13 cellular contexts compared by ENCODE assay signal in genomic region chr5:43773032-43773830, GRCh38.
DNase-seq lines count a peak whose midpoint lies in the region; FAIRE-seq and TF ChIP-seq lines count a peak whose summit lies in the region.
"Had no signal": no experiment of that assay in that cellular context is flagged by ENCODE, and none has a peak within 500 bp of the region (broad histone marks: within the 10 kb centered on the region; RNA-seq: fewer than 3 reads in every experiment).

No MANE protein-coding gene starts in this region.

- FAIRE-seq in H54 (lab: Jason Lieb, UNC) = peak; percentile 97

- H3K4me3 ChIP-seq in SJSA1 = no peak overlapping the region
- H3K4me3 ChIP-seq: transverse colon had no signal

- no peaks in the 10 kb centered on the region for H3K9me3 ChIP-seq in SJSA1 (replicated peaks)
- H3K9me3 ChIP-seq: transverse colon had no signal

- H3K4me1 ChIP-seq in SJSA1 (replicated peaks) = peaks cover 39% of the 10 kb centered on the region
- H3K4me1 ChIP-seq: transverse colon had no signal

- no peak overlapping the region for H3K27ac Mint-ChIP-seq in progenitor cell of endocrine pancreas
- H3K27ac Mint-ChIP-seq: T-helper 2 cell treated with Interferon-gamma antibody and Interleukin-4, amounts not matched to agents 5 μg/mL and 100 μg/mL, for 36 hours had no signal

- no peak overlapping the region for H3K4me3 Mint-ChIP-seq in progenitor cell of endocrine pancreas (ENCODE audit: low read depth)
- H3K4me3 Mint-ChIP-seq: T-helper 2 cell treated with Interferon-gamma antibody and Interleukin-4, amounts not matched to agents 5 μg/mL and 100 μg/mL, for 36 hours had no signal

- in situ Hi-C loops in ACHN (cut with HindIII; ENCODE audit: low pct_ligation_motif_present, low pct_unique_long_range_greater_than_20kb, low sequenced_read_pairs) = no loop called here

- DNase-seq in ACHN (peak; percentile 25), H54 (ENCODE audit: insufficient read length, low spot score) (peak; percentile 9), SJSA1 (ENCODE audit: low read depth in 1 of 2, low spot score in 2 of 2) (peak in 1 of 2 experiments; percentile 89), glomerular visceral epithelial cell (ENCODE audit: extremely low spot score) (peak; percentile 52), RKO (ENCODE audit: low spot score) (no peak), progenitor cell of endocrine pancreas (ENCODE audit: low spot score, unreplicated experiment) (no peak), amniotic stem cell (lab: John Stamatoyannopoulos, UW) (no peak)
- no peak for DNase-seq in activated CD4-positive, CD25-positive, alpha-beta regulatory T cell treated with anti-CD3 and anti-CD28 coated beads, Interleukin-2, amount 50 U/mL, for 72 hours
- DNase-seq: amygdala, H7, left colon, transverse colon had no signal

- H3K27me3 Mint-ChIP-seq in progenitor cell of endocrine pancreas = no peaks in the 10 kb centered on the region

- H3K4me1 Mint-ChIP-seq in progenitor cell of endocrine pancreas (ENCODE audit: low read depth) = no peaks in the 10 kb centered on the region

- peak overlapping the region; percentile 99 for H3K27ac ChIP-seq in SJSA1
- H3K27ac ChIP-seq: transverse colon had no signal

- peaks cover 4% of the 10 kb centered on the region for H3K9me3 Mint-ChIP-seq in progenitor cell of endocrine pancreas (ENCODE audit: low read depth)
- H3K9me3 Mint-ChIP-seq: T-helper 2 cell treated with Interferon-gamma antibody and Interleukin-4, amounts not matched to agents 5 μg/mL and 100 μg/mL, for 36 hours had no signal

- no peak for TF ChIP-seq POLR2A in H54 (IDR thresholded peaks at IDR 0.05; ENCODE audit: low read depth, low read length)

- H3K36me3 Mint-ChIP-seq in progenitor cell of endocrine pancreas (ENCODE audit: insufficient read depth) = no peaks in the 10 kb centered on the region

- H3K36me3 ChIP-seq in SJSA1 = no peaks in the 10 kb centered on the region
- H3K36me3 ChIP-seq: transverse colon had no signal

- TF ChIP-seq CTCF in progenitor cell of endocrine pancreas (IDR thresholded peaks at IDR 0.05; ENCODE audit: unreplicated experiment) = no peak

- no peaks in the 10 kb centered on the region for H3K27me3 ChIP-seq in SJSA1 (replicated peaks)
- H3K27me3 ChIP-seq: transverse colon had no signal

Comparison
In these comparisons a context has a peak if more than half of its experiments do, and no peak if none do; other contexts are left out.
1. DNase-seq: peak in ACHN (single experiment), H54 (single experiment) and glomerular visceral epithelial cell (single experiment); none in RKO (single experiment), progenitor cell of endocrine pancreas (single experiment), activated CD4-positive, CD25-positive, alpha-beta regulatory T cell treated with anti-CD3 and anti-CD28 coated beads, Interleukin-2, amount 50 U/mL, for 72 hours (single experiment) and amniotic stem cell (single experiment).